ENCODE assay signal across 28 cellular contexts in genomic region chr12:116261525-116262100, GRCh38. TPM values are rescaled to one million over a fixed set of nuclear protein-coding genes. Genes with fewer than 3 reads are reported as not detected.
DNase-seq lines count a peak whose midpoint lies in the region; ATAC-seq, FAIRE-seq and TF ChIP-seq lines count a peak whose summit lies in the region.
"Had no signal": no experiment of that assay in that cellular context is flagged by ENCODE, and none has a peak within 500 bp of the region (broad histone marks: within the 10 kb centered on the region; RNA-seq: fewer than 3 reads in every experiment).

No MANE protein-coding gene starts in this region.

- no peaks in the 10 kb centered on the region for H3K36me3 ChIP-seq in pancreas
- H3K36me3 ChIP-seq: heart right ventricle, Peyer's patch, stomach, tibial nerve had no signal

- no peak overlapping the region for H3K27ac Mint-ChIP-seq in stimulated activated naive CD8-positive, alpha-beta T cell treated with anti-CD3 and anti-CD28 coated beads, Interleukin-15, amount 100 ng/mL, for 72 hours
- H3K27ac Mint-ChIP-seq in T-helper 17 cell (no peak overlapping the region), memory B cell (no peak overlapping the region)
- peak overlapping the region; percentile 6 for H3K27ac Mint-ChIP-seq in stimulated activated naive B cell treated with anti-CD40 and anti-IgM and Interleukin-4, amounts not matched to agents 10 μg/mL and 1 μg/mL and 100 μg/mL, for 72 hours
- H3K27ac Mint-ChIP-seq: activated T-helper 2 cell treated with anti-CD3 and anti-CD28 coated beads, Interferon-gamma antibody, Interleukin-2, Interleukin-4, amounts not matched to agents 10 μg/mL and 5 μg/mL and 100 μg/mL, durations not matched to agents 14 hours and 24 hours and 36 hours had no signal

- H3K27me3 Mint-ChIP-seq in stimulated activated naive CD8-positive, alpha-beta T cell treated with anti-CD3 and anti-CD28 coated beads, Interleukin-15, amount 100 ng/mL, for 72 hours, result no peaks in the 10 kb centered on the region
- no peaks in the 10 kb centered on the region for H3K27me3 Mint-ChIP-seq in T-helper 17 cell
- H3K27me3 Mint-ChIP-seq in memory B cell, result no peaks in the 10 kb centered on the region
- no peaks in the 10 kb centered on the region for H3K27me3 Mint-ChIP-seq in stimulated activated naive B cell treated with anti-CD40 and anti-IgM and Interleukin-4, amounts not matched to agents 10 μg/mL and 1 μg/mL and 100 μg/mL, for 72 hours
- H3K27me3 Mint-ChIP-seq: activated naive CD8-positive, alpha-beta T cell treated with anti-CD3 and anti-CD28 coated beads, Interleukin-2, amount 10 ng/mL, durations not matched to agents 7 days and 5 days; T-cell had no signal

- H3K4me1 ChIP-seq in pancreas, result peaks cover 30 to 68% (median 56%) of the 10 kb centered on the region in 3 donors

- intact Hi-C loops in pancreas (cut with DNase I), result no loop called here

- no peaks in the 10 kb centered on the region for H3K9me3 Mint-ChIP-seq in stimulated activated naive CD8-positive, alpha-beta T cell treated with anti-CD3 and anti-CD28 coated beads, Interleukin-15, amount 100 ng/mL, for 72 hours
- no peaks in the 10 kb centered on the region for H3K9me3 Mint-ChIP-seq in memory B cell
- H3K9me3 Mint-ChIP-seq in stimulated activated naive B cell treated with anti-CD40 and anti-IgM and Interleukin-4, amounts not matched to agents 10 μg/mL and 1 μg/mL and 100 μg/mL, for 72 hours, result no peaks in the 10 kb centered on the region
- H3K9me3 Mint-ChIP-seq: activated naive CD8-positive, alpha-beta T cell treated with anti-CD3 and anti-CD28 coated beads, Interleukin-2, amount 10 ng/mL, durations not matched to agents 7 days and 5 days; activated T-helper 2 cell treated with anti-CD3 and anti-CD28 coated beads, Interferon-gamma antibody, Interleukin-2, Interleukin-4, amounts not matched to agents 10 μg/mL and 5 μg/mL and 100 μg/mL, durations not matched to agents 14 hours and 24 hours and 36 hours; CD8-positive, alpha-beta T cell; nephron; T-cell had no signal

- DNase-seq in stimulated activated naive CD8-positive, alpha-beta T cell treated with anti-CD3 and anti-CD28 coated beads, Interleukin-15, amount 100 ng/mL, for 72 hours, result no peak
- no peak for DNase-seq in stimulated activated naive CD8-positive, alpha-beta T cell treated with anti-CD3 and anti-CD28 coated beads, Interleukin-15, Interleukin-2, amounts not matched to agents 100 U/mL and 50 U/mL, for 24 hours
- no peak for DNase-seq in T-helper 17 cell
- no peak for DNase-seq in memory B cell (ENCODE audit: low spot score in 2 of 2)
- no peak for DNase-seq in stimulated activated naive B cell treated with anti-CD40 and anti-IgM and Interleukin-4, amounts not matched to agents 10 μg/mL and 1 μg/mL and 100 μg/mL, for 72 hours
- no peak for DNase-seq in AG08395 (ENCODE audit: low spot score)
- DNase-seq in pancreas, result no peak
- no peak for DNase-seq in DMS79 treated with DMSO at 0.1 percent for 48 hours (lab: John Stamatoyannopoulos, UW)
- DNase-seq: activated CD4-positive, alpha-beta T cell treated with anti-CD3 and anti-CD28 coated beads for 4 hours; activated naive CD8-positive, alpha-beta T cell treated with anti-CD3 and anti-CD28 coated beads, Interleukin-2, amount 10 ng/mL, durations not matched to agents 7 days and 5 days; CD8-positive, alpha-beta T cell; DMS53; GDM1; heart right ventricle; left colon; mesendoderm; MV-4-11; NCI-H146; NK-92 treated with Interleukin-12 subunit alpha and Interleukin-12 subunit beta, amount 100 ng/mL, for 24 hours; Peyer's patch; stimulated activated CD4-positive, alpha-beta T cell treated with anti-CD3 and anti-CD28 coated beads, Interleukin-15, amount 100 ng/mL, for 24 hours; stomach; T-cell had no signal

- no peaks in the 10 kb centered on the region for H3K27me3 ChIP-seq in pancreas
- H3K27me3 ChIP-seq: heart right ventricle, Peyer's patch, stomach, tibial nerve had no signal

- no peaks in the 10 kb centered on the region for H3K9me3 ChIP-seq in T-helper 17 cell (ENCODE audit: control insufficient read depth, low read length, poor library complexity, severe bottlenecking)
- H3K9me3 ChIP-seq in pancreas, result no peaks in the 10 kb centered on the region
- H3K9me3 ChIP-seq: heart right ventricle, Peyer's patch, stomach, tibial nerve had no signal

- FAIRE-seq in pancreas (lab: Jason Lieb, UNC), result no peak
- FAIRE-seq: GM18507 had no signal

- ATAC-seq in stimulated activated naive CD8-positive, alpha-beta T cell treated with anti-CD3 and anti-CD28 coated beads, Interleukin-15, amount 100 ng/mL, for 72 hours, result no peak
- ATAC-seq in stimulated activated naive CD8-positive, alpha-beta T cell treated with anti-CD3 and anti-CD28 coated beads, Interleukin-15, Interleukin-2, amounts not matched to agents 100 U/mL and 50 U/mL, for 24 hours, result no peak
- no peak for ATAC-seq in T-helper 17 cell
- no peak for ATAC-seq in memory B cell (ENCODE audit: low read depth)
- ATAC-seq in stimulated activated naive B cell treated with anti-CD40 and anti-IgM and Interleukin-4, amounts not matched to agents 10 μg/mL and 1 μg/mL and 100 μg/mL, for 72 hours (replicated peaks), result no peak
- no peak for ATAC-seq in pancreas
- ATAC-seq: CD8-positive, alpha-beta T cell; heart right ventricle; left colon; sciatic nerve had no signal

- no peak overlapping the region for H3K27ac ChIP-seq in pancreas
- H3K27ac ChIP-seq: heart right ventricle, Peyer's patch, tibial nerve had no signal

- no peaks in the 10 kb centered on the region for H3K36me3 Mint-ChIP-seq in T-helper 17 cell (ENCODE audit: low read depth)
- no peaks in the 10 kb centered on the region for H3K36me3 Mint-ChIP-seq in memory B cell
- peaks cover 0 to 3% of the 10 kb centered on the region in 2 donors for H3K36me3 Mint-ChIP-seq in stimulated activated naive B cell treated with anti-CD40 and anti-IgM and Interleukin-4, amounts not matched to agents 10 μg/mL and 1 μg/mL and 100 μg/mL, for 72 hours
- H3K36me3 Mint-ChIP-seq: CD8-positive, alpha-beta T cell; T-cell had no signal

- peaks cover 52% of the 10 kb centered on the region for H3K4me1 Mint-ChIP-seq in stimulated activated naive CD8-positive, alpha-beta T cell treated with anti-CD3 and anti-CD28 coated beads, Interleukin-15, amount 100 ng/mL, for 72 hours
- H3K4me1 Mint-ChIP-seq in T-helper 17 cell, result peaks cover 39% of the 10 kb centered on the region
- peaks cover 40% of the 10 kb centered on the region for H3K4me1 Mint-ChIP-seq in memory B cell
- peaks cover 40 to 43% of the 10 kb centered on the region in 2 donors for H3K4me1 Mint-ChIP-seq in stimulated activated naive B cell treated with anti-CD40 and anti-IgM and Interleukin-4, amounts not matched to agents 10 μg/mL and 1 μg/mL and 100 μg/mL, for 72 hours

- H3K4me3 ChIP-seq in pancreas, result no peak overlapping the region
- H3K4me3 ChIP-seq: heart right ventricle, Peyer's patch, stomach, tibial nerve had no signal

- 26% methylated on average over 4 of the region's 4 CpGs for WGBS in pancreas, 2 donors

- TF ChIP-seq CTCF in pancreas (IDR thresholded peaks at IDR 0.05), result no peak

- H3K4me3 Mint-ChIP-seq in stimulated activated naive CD8-positive, alpha-beta T cell treated with anti-CD3 and anti-CD28 coated beads, Interleukin-15, amount 100 ng/mL, for 72 hours, result peak overlapping the region; percentile 12 to 16
- peak overlapping the region; percentile 33 for H3K4me3 Mint-ChIP-seq in T-helper 17 cell
- H3K4me3 Mint-ChIP-seq in memory B cell, result peak overlapping the region; percentile 2
- H3K4me3 Mint-ChIP-seq in stimulated activated naive B cell treated with anti-CD40 and anti-IgM and Interleukin-4, amounts not matched to agents 10 μg/mL and 1 μg/mL and 100 μg/mL, for 72 hours, result peak overlapping the region in 1 of 2 donors; percentile 2
- H3K4me3 Mint-ChIP-seq: activated naive CD8-positive, alpha-beta T cell treated with anti-CD3 and anti-CD28 coated beads, Interleukin-2, amount 10 ng/mL, durations not matched to agents 7 days and 5 days; nephron had no signal

RNA-seq across cellular contexts. Expression of gene MED13L, which starts 15.9 kb away (rescaled TPM):
- total RNA-seq in T-helper 17 cell (100 to 1,000 TPM; 184 to 193 TPM), pancreas (10 to 100 TPM; 49.1 to 93.8 (median 56.8) TPM)
- polyA plus RNA-seq in pancreas, result 10 to 100 TPM; 10.3 to 15.6 TPM
